Comparison of ENCODE assay signal across 8 cellular contexts in genomic region chr4:1711055-1711905, GRCh38. TPM values are rescaled to one million over a fixed set of nuclear protein-coding genes. Genes with fewer than 3 reads are reported as not detected.
A peak's percentile ranks its signal among the peaks of the same experiment; 100 is the strongest.
DNase-seq lines count a peak whose midpoint lies in the region; ATAC-seq and TF ChIP-seq lines count a peak whose summit lies in the region.

No MANE protein-coding gene starts in this region.

- CTCF ChIA-PET in RWPE1 (lab: Yijun Ruan, JAX), result no interaction called here

- peak; percentile 2 for ATAC-seq in HG02798 (IDR thresholded peaks at IDR 0.05; ENCODE audit: poor library complexity, unreplicated experiment)

- no peaks in the 10 kb centered on the region for H3K9me3 Mint-ChIP-seq in chondrocyte (ENCODE audit: low read depth)

- H3K27me3 Mint-ChIP-seq in chondrocyte (ENCODE audit: low read depth), result no peaks in the 10 kb centered on the region

- DNase-seq in DMS53 (lab: John Stamatoyannopoulos, UW) (peak; percentile 85), DMS53 treated with DMSO at 0.1 percent for 48 hours (lab: John Stamatoyannopoulos, UW; ENCODE audit: unreplicated experiment) (no peak), RWPE1 (ENCODE audit: low spot score) (no peak), chondrocyte (ENCODE audit: low spot score) (peak; percentile 87), kidney tubule cell (ENCODE audit: low spot score) (peak; percentile 56), cortex of kidney (lab: John Stamatoyannopoulos, UW) (no peak)
- DNase-seq in stimulated activated CD4-positive, alpha-beta T cell treated with anti-CD3 and anti-CD28 coated beads, Interleukin-2, amount 100 ng/mL, for 24 hours, result peak; percentile 49 to 52

- H3K4me3 Mint-ChIP-seq in chondrocyte (ENCODE audit: unreplicated experiment), result peak overlapping the region; percentile 91

- TF ChIP-seq CTCF in RWPE1 (conservative IDR thresholded peaks at IDR 0.05; ENCODE audit: low read depth) (no peak), chondrocyte (IDR thresholded peaks at IDR 0.05) (no peak)

- peak overlapping the region; percentile 96 for H3K27ac ChIP-seq in RWPE1

- peak overlapping the region; percentile 94 for H3K27ac Mint-ChIP-seq in chondrocyte (ENCODE audit: unreplicated experiment)

- peaks cover 8% of the 10 kb centered on the region for H3K36me3 Mint-ChIP-seq in chondrocyte (ENCODE audit: low read depth)

- POLR2A ChIA-PET in RWPE1 (lab: Yijun Ruan, JAX; ENCODE audit: low non-redundant PET), result no interaction called here

- peaks cover 43% of the 10 kb centered on the region for H3K4me1 Mint-ChIP-seq in chondrocyte (ENCODE audit: low read depth)

RNA-seq across cellular contexts. Expression of gene SLBP, which starts 0.8 kb away (rescaled TPM):
- total RNA-seq in chondrocyte, result 47.0 to 48.7 TPM (median 47.5 TPM) in 3 replicates

RNA-seq across cellular contexts. Expression of gene TMEM129, which starts 9.8 kb away (rescaled TPM):
- 37.0 to 56.2 TPM (median 43.0 TPM) in 3 replicates for total RNA-seq in chondrocyte

RNA-seq across cellular contexts. Expression of gene TACC3, which starts 10.0 kb away (rescaled TPM):
- 15.9 to 20.9 TPM (median 19.3 TPM) in 3 replicates for total RNA-seq in chondrocyte

RNA-seq across cellular contexts. Expression of gene FAM53A, which starts 27.2 kb away (rescaled TPM):
- total RNA-seq in chondrocyte, result 6.9 to 8.0 TPM (median 7.3 TPM) in 3 replicates

Comparison
In these comparisons a context has a peak if more than half of its experiments do, and no peak if none do; other contexts are left out.
1. DNase-seq: peak in DMS53 (single experiment), chondrocyte (single experiment), kidney tubule cell (single experiment) and stimulated activated CD4-positive, alpha-beta T cell treated with anti-CD3 and anti-CD28 coated beads, Interleukin-2, amount 100 ng/mL, for 24 hours (2 of 2); none in DMS53 treated with DMSO at 0.1 percent for 48 hours (single experiment), RWPE1 (single experiment) and cortex of kidney (single experiment).